In the genomic region with DNA sequence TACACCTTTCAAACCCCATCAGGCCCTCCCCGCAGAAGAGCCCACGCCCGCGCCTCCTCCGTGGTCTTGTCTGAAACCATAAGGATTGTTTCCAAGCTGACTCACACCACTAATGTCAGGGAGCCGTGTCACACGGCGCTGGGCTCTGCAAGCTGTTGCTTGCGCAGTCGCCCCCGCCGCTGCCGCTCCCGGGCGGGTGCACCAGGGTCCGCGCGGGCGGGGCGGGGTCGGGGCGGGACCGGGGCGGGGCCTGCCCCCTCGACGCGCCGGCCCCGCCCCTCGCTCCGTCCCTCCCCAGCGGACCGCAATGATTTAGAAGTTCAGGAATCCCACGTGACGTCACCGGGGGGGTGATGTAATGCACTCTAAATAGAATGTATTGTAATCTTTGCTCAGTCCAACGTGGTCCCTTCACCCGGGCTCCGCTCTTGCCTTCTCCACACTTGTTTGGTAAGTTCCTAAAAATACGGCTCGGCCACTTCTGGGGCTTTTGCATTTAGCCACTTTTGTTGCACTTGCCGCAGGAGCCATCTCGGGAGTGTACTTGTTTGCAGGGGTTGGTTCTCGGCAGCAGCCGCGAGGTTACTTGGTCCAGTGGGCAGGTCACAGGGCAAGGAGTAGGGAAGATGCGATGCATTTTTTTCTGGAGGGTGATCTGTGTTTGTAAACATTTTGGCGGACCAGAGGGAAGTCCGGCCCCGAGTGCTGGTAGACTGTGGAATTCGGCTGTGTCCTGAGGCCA, we compare ENCODE assay signal across 8 cellular contexts. TPM values are rescaled to one million over a fixed set of nuclear protein-coding genes. Genes with fewer than 3 reads are reported as not detected.
DNase-seq lines count a peak whose midpoint lies in the region; TF ChIP-seq lines count a peak whose summit lies in the region.

No MANE protein-coding gene starts in this region.

- intact Hi-C loops in cardiac septum (cut with DNase I), result loop anchor here (2.0 to 5.0 kb wide), 2 partner anchors 123 to 278 kb away; no protein-coding TSS in a partner anchor
- intact Hi-C loops in ovary (cut with DNase I), result loop anchor here in 1 of 4 donors (5.0 kb wide), 1 partner anchor 1733 kb away; no protein-coding TSS in a partner anchor
- intact Hi-C loops in thyroid gland (cut with DNase I), result no loop called here

- no peaks in the 10 kb centered on the region; the same call in 1 of the 2 replicates for H3K36me3 ChIP-seq in MG63
- no peaks in the 10 kb centered on the region for H3K36me3 ChIP-seq in SJSA1
- no peaks in the 10 kb centered on the region for H3K36me3 ChIP-seq in ovary
- no peaks in the 10 kb centered on the region for H3K36me3 ChIP-seq in thyroid gland

- peak; percentile 18 for TF ChIP-seq EP300 in ovary (IDR thresholded peaks at IDR 0.05)

- TF ChIP-seq CTCF in GM12865 (IDR thresholded peaks at IDR 0.05; ENCODE audit: insufficient read depth, low read depth, low read length, missing control alignments), result no peak
- TF ChIP-seq CTCF in ovary (IDR thresholded peaks at IDR 0.05), result peak in 1 of 3 donors; percentile 12
- TF ChIP-seq CTCF in thyroid gland (IDR thresholded peaks at IDR 0.05), result no peak

- no peaks in the 10 kb centered on the region for H3K9me3 ChIP-seq in MG63
- H3K9me3 ChIP-seq in SJSA1 (replicated peaks), result no peaks in the 10 kb centered on the region
- H3K9me3 ChIP-seq in ovary, result no peaks in the 10 kb centered on the region
- H3K9me3 ChIP-seq in thyroid gland, result no peaks in the 10 kb centered on the region

- H3K4me3 ChIP-seq in GM12865 (ENCODE audit: low read depth, low read length), result peak overlapping the region; percentile 65
- peak overlapping the region; percentile 76 for H3K4me3 ChIP-seq in MG63
- peak overlapping the region; percentile 38 for H3K4me3 ChIP-seq in SJSA1
- H3K4me3 ChIP-seq in ovary, result peak overlapping the region; percentile 33
- peak overlapping the region; percentile 6 to 39 (median 34) for H3K4me3 ChIP-seq in thyroid gland (replicated peaks in 1 of 3)

- peak; percentile 68 for TF ChIP-seq POLR2A in ovary (IDR thresholded peaks at IDR 0.05)
- peak in 1 of 2 donors; percentile 19 for TF ChIP-seq POLR2A in thyroid gland (IDR thresholded peaks at IDR 0.05)

- DNase-seq in GM12865 (ENCODE audit: low read depth), result peak; percentile 80
- DNase-seq in MG63, result peak; percentile 92
- peak; percentile 90 to 97 for DNase-seq in SJSA1 (ENCODE audit: low read depth in 1 of 2, low spot score in 2 of 2)
- peak; percentile 100 for DNase-seq in amniotic stem cell (lab: John Stamatoyannopoulos, UW)
- DNase-seq in cardiac septum (ENCODE audit: low spot score), result peak; percentile 96
- peak; percentile 89 to 97 (median 93) for DNase-seq in ovary
- peak; percentile 72 to 77 for DNase-seq in thyroid gland
- DNase-seq in NK-92 treated with Interleukin-12 subunit alpha and Interleukin-12 subunit beta, amount 100 ng/mL, for 24 hours (lab: John Stamatoyannopoulos, UW), result no peak

- WGBS in ovary, 3 donors, result 0 to 2% (median 1%) methylated on average over 38 to 51 of the region's 51 CpGs
- 1% methylated on average over 42 to 43 of the region's 51 CpGs for WGBS in thyroid gland, 2 donors

- H3K27ac ChIP-seq in SJSA1 (peak overlapping the region; percentile 56), ovary (peak overlapping the region; percentile 24 to 46), thyroid gland (peak overlapping the region in 2 of 3 donors; percentile 23 to 42)

- H3K27me3 ChIP-seq in MG63 (no peaks in the 10 kb centered on the region), SJSA1 (replicated peaks) (peaks cover 41% of the 10 kb centered on the region), ovary (no peaks in the 10 kb centered on the region), thyroid gland (peaks cover 5% of the 10 kb centered on the region)

- peaks cover 26% of the 10 kb centered on the region for H3K4me1 ChIP-seq in SJSA1 (replicated peaks)
- peaks cover 7% of the 10 kb centered on the region for H3K4me1 ChIP-seq in ovary (ENCODE audit: insufficient read depth)
- H3K4me1 ChIP-seq in thyroid gland, result peaks cover 15 to 25% of the 10 kb centered on the region in 2 donors

RNA-seq across cellular contexts. Expression of a gene that starts 3.2 kb away (rescaled TPM):
- 18.5 and 19.4 TPM in 2 replicates for total RNA-seq in MG63 (2014; rRNA removed; shearing (Covaris generic); ENCODE audit: low replicate concordance)
- total RNA-seq in SJSA1 (2014; rRNA removed; shearing (Covaris generic)), result 1.00 and 6.0 TPM in 2 replicates
- total RNA-seq in cardiac septum (43.1 TPM), ovary (10 to 100 TPM in 1 of 7 donors, 1 to 10 TPM in 5, under 1 TPM in 1; 0.71 to 15.0 (median 2.7) TPM), thyroid gland (10 to 100 TPM in 1 of 4 donors, 1 to 10 TPM in 3; 2.5 to 13.6 (median 6.5) TPM)
- 1 to 10 TPM; 1.1 to 4.3 TPM for polyA plus RNA-seq in ovary
